Comparison of ENCODE assay signal across 14 cellular contexts in genomic region chr6:23027281-23027680, GRCh38.
DNase-seq lines count a peak whose midpoint lies in the region; ATAC-seq, FAIRE-seq and TF ChIP-seq lines count a peak whose summit lies in the region.
"Had no signal": no experiment of that assay in that cellular context is flagged by ENCODE, and none has a peak within 500 bp of the region (broad histone marks: within the 10 kb centered on the region; RNA-seq: fewer than 3 reads in every experiment).

No MANE protein-coding gene starts in this region.

- no peak for FAIRE-seq in GM12891 (lab: Jason Lieb, UNC)

- H3K4me1 ChIP-seq in ovary (ENCODE audit: insufficient read depth): no peaks in the 10 kb centered on the region
- H3K4me1 ChIP-seq: suprapubic skin had no signal

- no peak overlapping the region for H3K4me3 Mint-ChIP-seq in activated CD4-positive, alpha-beta T cell treated with anti-CD3 and anti-CD28 coated beads for 36 hours
- H3K4me3 Mint-ChIP-seq: activated naive CD8-positive, alpha-beta T cell had no signal

- TF ChIP-seq POLR2A in GM12891 (IDR thresholded peaks at IDR 0.05; ENCODE audit: low read depth, low read length): no peak
- no peak for TF ChIP-seq POLR2A in ovary (IDR thresholded peaks at IDR 0.05)

- no peaks in the 10 kb centered on the region for H3K9me3 ChIP-seq in ovary
- H3K9me3 ChIP-seq: suprapubic skin had no signal

- H3K27ac Mint-ChIP-seq in activated CD4-positive, alpha-beta T cell treated with anti-CD3 and anti-CD28 coated beads for 36 hours: no peak overlapping the region
- H3K27ac Mint-ChIP-seq: activated naive CD8-positive, alpha-beta T cell had no signal

- H3K4me3 ChIP-seq in dorsolateral prefrontal cortex (peak overlapping the region in 8 of 59 donors; percentile 1 to 36 (median 6)), ovary (no peak overlapping the region)
- H3K4me3 ChIP-seq: skin epidermis, suprapubic skin had no signal

- no peaks in the 10 kb centered on the region for H3K27me3 ChIP-seq in dorsolateral prefrontal cortex
- no peaks in the 10 kb centered on the region for H3K27me3 ChIP-seq in ovary
- H3K27me3 ChIP-seq: suprapubic skin had no signal

- no peaks in the 10 kb centered on the region for H3K36me3 ChIP-seq in ovary
- H3K36me3 ChIP-seq: suprapubic skin had no signal

- TF ChIP-seq EP300 in ovary (IDR thresholded peaks at IDR 0.05): no peak

- DNase-seq in NCI-H1105 (lab: John Stamatoyannopoulos, UW) (peak; percentile 95), NCI-H345 treated with DMSO at 0.1 percent for 48 hours (lab: John Stamatoyannopoulos, UW; ENCODE audit: unreplicated experiment) (peak; percentile 79), dorsolateral prefrontal cortex (peak in 5 of 10 donors; percentile 19 to 66 (median 55)), nucleus accumbens (lab: John Stamatoyannopoulos, UW) (peak in 43 of 56 donors; percentile 1 to 76 (median 39)), GM12891 (ENCODE audit: insufficient read length, low spot score) (no peak), ovary (no peak)
- DNase-seq in activated CD4-positive, alpha-beta T cell treated with anti-CD3 and anti-CD28 coated beads for 36 hours: no peak
- DNase-seq: activated CD8-positive, alpha-beta memory T cell treated with anti-CD3 and anti-CD28 coated beads, Interleukin-2, amount 50 U/mL, for 4 hours; GDM1 had no signal

- WGBS in ovary, 3 donors: 88 to 92% (median 91%) methylated on average over 5 of the region's 5 CpGs

- intact Hi-C loops in dorsolateral prefrontal cortex (cut with DNase I) (loop anchor here in 1 of 2 donors (5.0 kb wide), 1 partner anchor 630 kb away; no protein-coding TSS in a partner anchor), ovary (cut with DNase I) (no loop called here)
- intact Hi-C loops in activated CD4-positive, alpha-beta T cell treated with anti-CD3 and anti-CD28 coated beads for 36 hours (cut with DNase I, micrococcal nuclease): no loop called here

- no peak for ATAC-seq in activated CD4-positive, alpha-beta T cell treated with anti-CD3 and anti-CD28 coated beads for 36 hours
- ATAC-seq in GM19328 (IDR thresholded peaks at IDR 0.05; ENCODE audit: unreplicated experiment): no peak

- H3K27ac ChIP-seq in dorsolateral prefrontal cortex (peak overlapping the region in 57 of 59 donors; percentile 40 to 97 (median 86)), ovary (no peak overlapping the region)
- H3K27ac ChIP-seq: C4-2B, skin epidermis, suprapubic skin had no signal

- TF ChIP-seq CTCF in dorsolateral prefrontal cortex (IDR thresholded peaks at IDR 0.05 in 54 of 56, conservative IDR thresholded peaks at IDR 0.05 in 2 of 56; ENCODE audit: low read depth in 1 of 56, partially characterized antibody in 56 of 56): peak in 5 of 56 donors; percentile 6 to 24 (median 7)
- no peak for TF ChIP-seq CTCF in ovary (IDR thresholded peaks at IDR 0.05)

- CTCF ChIA-PET in activated CD4-positive, alpha-beta T cell treated with anti-CD3 and anti-CD28 coated beads for 36 hours (lab: Charles Lee): no interaction called here

- no peaks in the 10 kb centered on the region for H3K36me3 Mint-ChIP-seq in activated CD4-positive, alpha-beta T cell treated with anti-CD3 and anti-CD28 coated beads for 36 hours (ENCODE audit: low read depth)
- H3K36me3 Mint-ChIP-seq: activated naive CD8-positive, alpha-beta T cell had no signal

- no peaks in the 10 kb centered on the region for H3K27me3 Mint-ChIP-seq in activated CD4-positive, alpha-beta T cell treated with anti-CD3 and anti-CD28 coated beads for 36 hours
- H3K27me3 Mint-ChIP-seq: activated naive CD8-positive, alpha-beta T cell had no signal

- H3K9me3 Mint-ChIP-seq in activated CD4-positive, alpha-beta T cell treated with anti-CD3 and anti-CD28 coated beads for 36 hours (ENCODE audit: low read depth): no peaks in the 10 kb centered on the region

- H3K4me1 Mint-ChIP-seq in activated CD4-positive, alpha-beta T cell treated with anti-CD3 and anti-CD28 coated beads for 36 hours: no peaks in the 10 kb centered on the region

- POLR2A ChIA-PET in activated CD4-positive, alpha-beta T cell treated with anti-CD3 and anti-CD28 coated beads for 36 hours (lab: Charles Lee): no interaction called here

TF ChIP-seq in GM12891, 5 proteins besides CTCF, POLR2A, EP300 and RAD21:
- TF ChIP-seq POU2F2 (IDR thresholded peaks at IDR 0.05; ENCODE audit: low read depth, low read length) (no peak), SPI1 (IDR thresholded peaks at IDR 0.05; ENCODE audit: low read depth, low read length) (no peak), TAF1 (IDR thresholded peaks at IDR 0.05; ENCODE audit: low read depth, low read length) (no peak), PAX5 (IDR thresholded peaks at IDR 0.05; ENCODE audit: insufficient read depth, low read length, severe bottlenecking) (no peak), POLR2AphosphoS5 (IDR thresholded peaks at IDR 0.05; ENCODE audit: low read depth, low read length) (no peak)

Comparison
In these comparisons a context has a peak if more than half of its experiments do, and no peak if none do; other contexts are left out.
1. DNase-seq: peak in NCI-H1105 (single experiment), NCI-H345 treated with DMSO at 0.1 percent for 48 hours (single experiment) and nucleus accumbens (43 of 56); none in activated CD4-positive, alpha-beta T cell treated with anti-CD3 and anti-CD28 coated beads for 36 hours (single experiment), GM12891 (single experiment) and ovary (0 of 5).
2. H3K27ac ChIP-seq: peak in dorsolateral prefrontal cortex (57 of 59); none in ovary (0 of 2).